Comparison of ENCODE assay signal across 9 cellular contexts in the genomic region with DNA sequence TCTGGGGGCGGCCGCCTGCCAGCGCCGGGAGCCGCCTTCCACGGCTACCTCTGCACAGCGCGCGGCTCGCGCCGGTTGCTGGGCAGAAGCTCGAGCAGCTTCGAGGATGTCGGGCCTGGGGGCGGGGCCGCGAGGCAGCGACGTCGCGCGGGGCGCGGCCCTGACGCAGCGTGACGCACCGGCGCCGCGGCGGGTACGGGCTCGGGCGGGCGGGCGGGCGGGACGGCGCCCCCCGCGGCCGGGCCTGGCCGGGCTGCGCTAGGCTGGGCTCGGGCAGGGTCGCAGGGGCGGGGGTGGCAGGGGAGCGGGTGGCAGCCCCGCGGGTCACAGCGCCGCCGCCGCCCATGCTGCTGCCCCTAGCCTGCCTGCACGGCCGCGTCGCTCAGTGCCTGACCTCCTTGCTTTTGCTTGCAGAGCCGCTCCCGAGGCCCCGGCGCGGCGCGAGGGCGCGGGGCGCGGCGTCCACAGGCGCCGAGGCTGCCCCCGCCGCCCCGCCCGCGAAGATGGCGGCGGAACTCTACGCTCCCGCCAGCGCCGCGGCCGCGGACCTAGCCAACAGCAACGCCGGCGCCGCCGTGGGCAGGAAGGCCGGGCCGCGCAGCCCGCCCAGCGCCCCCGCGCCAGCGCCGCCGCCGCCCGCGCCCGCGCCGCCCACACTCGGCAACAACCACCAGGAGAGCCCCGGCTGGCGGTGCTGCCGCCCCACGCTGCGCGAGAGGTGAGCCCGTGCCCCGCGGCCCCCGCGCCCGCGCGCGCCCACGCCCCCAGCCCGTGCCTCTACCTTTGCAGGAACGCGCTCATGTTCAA. TPM values are rescaled to one million over a fixed set of nuclear protein-coding genes. Genes with fewer than 3 reads are reported as not detected.
A peak's percentile ranks its signal among the peaks of the same experiment; 100 is the strongest.
DNase-seq lines count a peak whose midpoint lies in the region; ATAC-seq and TF ChIP-seq lines count a peak whose summit lies in the region.
"Had no signal": no experiment of that assay in that cellular context is flagged by ENCODE, and none has a peak within 500 bp of the region (broad histone marks: within the 10 kb centered on the region; RNA-seq: fewer than 3 reads in every experiment).

A gene (plus strand): TSS at position 166 of the 807 bp plus-strand sequence. CDS start 179 bp downstream, at position 345.

- peak; percentile 94 for ATAC-seq in GM18868 (IDR thresholded peaks at IDR 0.05; ENCODE audit: unreplicated experiment)
- peak; percentile 84 for ATAC-seq in HG03103 (IDR thresholded peaks at IDR 0.05; ENCODE audit: low read depth, unreplicated experiment)
- ATAC-seq in right lobe of liver: peak; percentile 91 to 97 (median 93)
- ATAC-seq: K562 had no signal

- H3K27ac ChIP-seq in right lobe of liver: peak within 1 kb of the TSS in 2 of 3 donors; percentile 36 to 91

- no peaks in the 10 kb centered on the region for H3K9me3 ChIP-seq in right lobe of liver

- intact Hi-C loops in right lobe of liver (cut with DNase I): no loop called here

- peaks cover 0 to 13% (median 3%) of the 10 kb centered on the region in 4 donors for H3K4me1 ChIP-seq in right lobe of liver

- peak within 1 kb of the TSS; percentile 41 to 72 (median 45) for H3K4me3 ChIP-seq in right lobe of liver
- H3K4me3 ChIP-seq: K562 had no signal

- WGBS in right lobe of liver (ENCODE audit: insufficient coverage, low coverage, low lambda C conversion rate, missing lambda C conversion rate): 2% methylated on average over 10 of the region's 129 CpGs

- DNase-seq in AG08395 (ENCODE audit: low spot score): peak; percentile 93
- DNase-seq in NCI-H345 treated with DMSO at 0.1 percent for 48 hours (lab: John Stamatoyannopoulos, UW; ENCODE audit: unreplicated experiment): peak; percentile 58
- peak; percentile 74 to 77 for DNase-seq in activated CD4-positive, alpha-beta T cell treated with anti-CD3 and anti-CD28 coated beads, Interleukin-2, amount 50 U/mL, for 24 hours (ENCODE audit: low read depth in 1 of 2, low spot score in 1 of 2)
- peak; percentile 58 to 88 for DNase-seq in dermis microvascular lymphatic vessel endothelial cell (ENCODE audit: low read depth in 2 of 2)
- peak; percentile 88 to 91 (median 90) for DNase-seq in right lobe of liver
- peak; percentile 86 to 88 for DNase-seq in stimulated activated CD4-positive, alpha-beta T cell treated with anti-CD3 and anti-CD28 coated beads, Interleukin-4, amount 100 ng/mL, for 4 hours

- no peaks in the 10 kb centered on the region for H3K27me3 ChIP-seq in right lobe of liver

- H3K36me3 ChIP-seq in right lobe of liver: peaks cover 0 to 7% (median 2%) of the 10 kb centered on the region in 4 donors

- peak in 2 of 4 donors; percentile 12 to 36 for TF ChIP-seq CTCF in right lobe of liver (IDR thresholded peaks at IDR 0.05)

- TF ChIP-seq POLR2A in right lobe of liver (IDR thresholded peaks at IDR 0.05): no peak

RNA-seq across cellular contexts. Expression of the gene that starts here (rescaled TPM):
- 33.4 and 54.1 TPM in 2 replicates for total RNA-seq in dermis microvascular lymphatic vessel endothelial cell
- 10 to 100 TPM; 16.5 to 25.0 (median 17.7) TPM for total RNA-seq in right lobe of liver
- total RNA-seq: K562 had no signal

Comparison
In these comparisons a context has a peak if more than half of its experiments do, and no peak if none do; other contexts are left out.
1. Peak in every context shown above with its lines: DNase-seq, ATAC-seq, H3K4me3 ChIP-seq and H3K27ac ChIP-seq.